2 cellular contexts compared by ENCODE assay signal in the genomic region with DNA sequence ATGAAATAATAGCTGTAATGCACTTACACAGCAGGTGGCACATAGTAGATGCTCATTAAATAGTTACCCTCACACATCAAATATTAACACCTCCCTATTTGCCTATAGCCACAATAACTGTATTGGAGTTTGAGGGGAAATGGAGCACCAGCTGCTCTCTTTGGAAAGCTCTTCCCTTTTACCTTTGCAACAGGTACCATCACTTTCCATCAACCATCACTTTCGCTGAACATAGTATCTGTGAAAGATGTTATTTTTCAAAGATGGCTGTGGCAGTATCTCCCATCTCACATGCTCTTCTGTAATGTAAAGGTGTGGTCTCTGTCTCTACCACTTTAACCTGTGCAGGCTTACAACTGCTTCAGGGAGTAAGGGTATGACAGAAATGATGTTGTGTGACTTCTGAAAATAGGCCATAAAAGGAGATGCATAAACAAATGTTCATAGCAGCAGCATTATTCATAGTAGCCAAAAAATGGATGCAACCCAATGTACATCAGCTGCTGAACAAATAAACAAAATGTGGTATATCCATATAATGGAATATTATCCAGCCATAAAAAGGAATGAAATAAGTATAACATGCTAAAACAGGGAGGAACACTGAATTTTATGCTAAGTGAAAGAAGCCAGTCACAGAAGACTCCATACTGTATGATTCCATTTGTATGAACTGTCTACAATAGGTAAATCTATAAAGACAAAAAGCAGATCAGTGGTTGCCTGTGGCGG.
TF ChIP-seq lines count a peak whose summit lies in the region.

No MANE protein-coding gene starts in this region.

TF ChIP-seq in IMR-90, 13 proteins besides CTCF, POLR2A, EP300 and RAD21:
- TF ChIP-seq NFE2L2 (IDR thresholded peaks at IDR 0.05; ENCODE audit: low read depth, low read length) = no peak
- no peak for TF ChIP-seq CHD1 (IDR thresholded peaks at IDR 0.05; ENCODE audit: low read depth, low read length)
- TF ChIP-seq, protein P1, sequence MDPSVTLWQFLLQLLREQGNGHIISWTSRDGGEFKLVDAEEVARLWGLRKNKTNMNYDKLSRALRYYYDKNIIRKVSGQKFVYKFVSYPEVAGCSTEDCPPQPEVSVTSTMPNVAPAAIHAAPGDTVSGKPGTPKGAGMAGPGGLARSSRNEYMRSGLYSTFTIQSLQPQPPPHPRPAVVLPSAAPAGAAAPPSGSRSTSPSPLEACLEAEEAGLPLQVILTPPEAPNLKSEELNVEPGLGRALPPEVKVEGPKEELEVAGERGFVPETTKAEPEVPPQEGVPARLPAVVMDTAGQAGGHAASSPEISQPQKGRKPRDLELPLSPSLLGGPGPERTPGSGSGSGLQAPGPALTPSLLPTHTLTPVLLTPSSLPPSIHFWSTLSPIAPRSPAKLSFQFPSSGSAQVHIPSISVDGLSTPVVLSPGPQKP (IDR thresholded peaks at IDR 0.05; ENCODE audit: borderline replicate concordance, low read depth, low read length) = no peak
- TF ChIP-seq SMC3 (IDR thresholded peaks at IDR 0.05; ENCODE audit: low read depth, low read length) = no peak
- TF ChIP-seq BHLHE40 (IDR thresholded peaks at IDR 0.05; ENCODE audit: low read depth, low read length) = no peak
- TF ChIP-seq MAFK (IDR thresholded peaks at IDR 0.05; ENCODE audit: low read depth, low read length) = no peak
- no peak for TF ChIP-seq RCOR1 (IDR thresholded peaks at IDR 0.05; ENCODE audit: insufficient replicate concordance, low read length)
- TF ChIP-seq MAZ (IDR thresholded peaks at IDR 0.05; ENCODE audit: borderline replicate concordance, low read depth, low read length) = no peak
- TF ChIP-seq CEBPB (IDR thresholded peaks at IDR 0.05; ENCODE audit: low read depth, low read length) = no peak
- TF ChIP-seq RFX5 (IDR thresholded peaks at IDR 0.05; ENCODE audit: low read depth, low read length) = no peak
- TF ChIP-seq, protein P2, sequence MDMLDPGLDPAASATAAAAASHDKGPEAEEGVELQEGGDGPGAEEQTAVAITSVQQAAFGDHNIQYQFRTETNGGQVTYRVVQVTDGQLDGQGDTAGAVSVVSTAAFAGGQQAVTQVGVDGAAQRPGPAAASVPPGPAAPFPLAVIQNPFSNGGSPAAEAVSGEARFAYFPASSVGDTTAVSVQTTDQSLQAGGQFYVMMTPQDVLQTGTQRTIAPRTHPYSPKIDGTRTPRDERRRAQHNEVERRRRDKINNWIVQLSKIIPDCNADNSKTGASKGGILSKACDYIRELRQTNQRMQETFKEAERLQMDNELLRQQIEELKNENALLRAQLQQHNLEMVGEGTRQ (IDR thresholded peaks at IDR 0.05; ENCODE audit: low read depth, low read length) = no peak
- TF ChIP-seq MXI1 (IDR thresholded peaks at IDR 0.05; ENCODE audit: borderline replicate concordance, low read depth, low read length) = no peak
TF ChIP-seq in IMR-90: peak in this region for 0.

TF ChIP-seq in HepG2, 621 proteins besides CTCF, POLR2A, EP300 and RAD21:
- TF ChIP-seq ZSCAN31 (CRISPR knock-in tag; IDR thresholded peaks at IDR 0.05; ENCODE audit: low read depth) (no peak), MEIS1 (CRISPR knock-in tag; IDR thresholded peaks at IDR 0.05; ENCODE audit: borderline replicate concordance) (no peak), MED8 (CRISPR knock-in tag; IDR thresholded peaks at IDR 0.05; ENCODE audit: insufficient replicate concordance) (no peak), PHF8 (CRISPR knock-in tag; IDR thresholded peaks at IDR 0.05) (no peak), ZNF33A (CRISPR knock-in tag; IDR thresholded peaks at IDR 0.05; ENCODE audit: borderline replicate concordance) (no peak), ZNF24 (IDR thresholded peaks at IDR 0.05) (no peak), TEAD2 (CRISPR knock-in tag; IDR thresholded peaks at IDR 0.05) (no peak)
- TF ChIP-seq, protein P3, sequence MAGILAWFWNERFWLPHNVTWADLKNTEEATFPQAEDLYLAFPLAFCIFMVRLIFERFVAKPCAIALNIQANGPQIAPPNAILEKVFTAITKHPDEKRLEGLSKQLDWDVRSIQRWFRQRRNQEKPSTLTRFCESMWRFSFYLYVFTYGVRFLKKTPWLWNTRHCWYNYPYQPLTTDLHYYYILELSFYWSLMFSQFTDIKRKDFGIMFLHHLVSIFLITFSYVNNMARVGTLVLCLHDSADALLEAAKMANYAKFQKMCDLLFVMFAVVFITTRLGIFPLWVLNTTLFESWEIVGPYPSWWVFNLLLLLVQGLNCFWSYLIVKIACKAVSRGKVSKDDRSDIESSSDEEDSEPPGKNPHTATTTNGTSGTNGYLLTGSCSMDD (CRISPR knock-in tag; IDR thresholded peaks at IDR 0.05) = no peak
- TF ChIP-seq, protein P4, sequence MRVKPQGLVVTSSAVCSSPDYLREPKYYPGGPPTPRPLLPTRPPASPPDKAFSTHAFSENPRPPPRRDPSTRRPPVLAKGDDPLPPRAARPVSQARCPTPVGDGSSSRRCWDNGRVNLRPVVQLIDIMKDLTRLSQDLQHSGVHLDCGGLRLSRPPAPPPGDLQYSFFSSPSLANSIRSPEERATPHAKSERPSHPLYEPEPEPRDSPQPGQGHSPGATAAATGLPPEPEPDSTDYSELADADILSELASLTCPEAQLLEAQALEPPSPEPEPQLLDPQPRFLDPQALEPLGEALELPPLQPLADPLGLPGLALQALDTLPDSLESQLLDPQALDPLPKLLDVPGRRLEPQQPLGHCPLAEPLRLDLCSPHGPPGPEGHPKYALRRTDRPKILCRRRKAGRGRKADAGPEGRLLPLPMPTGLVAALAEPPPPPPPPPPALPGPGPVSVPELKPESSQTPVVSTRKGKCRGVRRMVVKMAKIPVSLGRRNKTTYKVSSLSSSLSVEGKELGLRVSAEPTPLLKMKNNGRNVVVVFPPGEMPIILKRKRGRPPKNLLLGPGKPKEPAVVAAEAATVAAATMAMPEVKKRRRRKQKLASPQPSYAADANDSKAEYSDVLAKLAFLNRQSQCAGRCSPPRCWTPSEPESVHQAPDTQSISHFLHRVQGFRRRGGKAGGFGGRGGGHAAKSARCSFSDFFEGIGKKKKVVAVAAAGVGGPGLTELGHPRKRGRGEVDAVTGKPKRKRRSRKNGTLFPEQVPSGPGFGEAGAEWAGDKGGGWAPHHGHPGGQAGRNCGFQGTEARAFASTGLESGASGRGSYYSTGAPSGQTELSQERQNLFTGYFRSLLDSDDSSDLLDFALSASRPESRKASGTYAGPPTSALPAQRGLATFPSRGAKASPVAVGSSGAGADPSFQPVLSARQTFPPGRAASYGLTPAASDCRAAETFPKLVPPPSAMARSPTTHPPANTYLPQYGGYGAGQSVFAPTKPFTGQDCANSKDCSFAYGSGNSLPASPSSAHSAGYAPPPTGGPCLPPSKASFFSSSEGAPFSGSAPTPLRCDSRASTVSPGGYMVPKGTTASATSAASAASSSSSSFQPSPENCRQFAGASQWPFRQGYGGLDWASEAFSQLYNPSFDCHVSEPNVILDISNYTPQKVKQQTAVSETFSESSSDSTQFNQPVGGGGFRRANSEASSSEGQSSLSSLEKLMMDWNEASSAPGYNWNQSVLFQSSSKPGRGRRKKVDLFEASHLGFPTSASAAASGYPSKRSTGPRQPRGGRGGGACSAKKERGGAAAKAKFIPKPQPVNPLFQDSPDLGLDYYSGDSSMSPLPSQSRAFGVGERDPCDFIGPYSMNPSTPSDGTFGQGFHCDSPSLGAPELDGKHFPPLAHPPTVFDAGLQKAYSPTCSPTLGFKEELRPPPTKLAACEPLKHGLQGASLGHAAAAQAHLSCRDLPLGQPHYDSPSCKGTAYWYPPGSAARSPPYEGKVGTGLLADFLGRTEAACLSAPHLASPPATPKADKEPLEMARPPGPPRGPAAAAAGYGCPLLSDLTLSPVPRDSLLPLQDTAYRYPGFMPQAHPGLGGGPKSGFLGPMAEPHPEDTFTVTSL (CRISPR knock-in tag; IDR thresholded peaks at IDR 0.05; ENCODE audit: borderline replicate concordance) = no peak
